ENCODE assay signal across 1 cellular context in the genomic region with DNA sequence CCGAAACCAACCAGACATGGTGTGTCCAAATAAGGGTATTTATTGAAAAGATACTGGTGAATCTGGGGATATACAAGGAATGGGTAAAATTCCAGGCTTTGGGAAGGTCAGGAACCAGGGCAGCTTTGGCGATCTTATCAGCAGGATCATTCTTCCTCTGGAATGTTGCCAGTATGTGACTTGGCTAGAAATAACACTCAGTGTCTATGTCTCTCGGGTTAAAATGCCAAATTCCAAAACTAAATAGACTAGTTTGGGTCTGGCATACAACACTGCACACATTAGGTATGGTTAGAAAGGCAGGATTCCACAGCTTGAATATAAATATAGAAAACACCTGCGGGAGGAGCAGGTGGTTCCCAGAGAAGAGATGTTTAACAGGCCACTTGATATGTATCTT.
TF ChIP-seq lines count a peak whose summit lies in the region.

No MANE protein-coding gene starts in this region.

TF ChIP-seq in WTC11, 78 proteins besides CTCF, POLR2A, EP300 and RAD21 (continued from another document):
- TF ChIP-seq, protein P1, sequence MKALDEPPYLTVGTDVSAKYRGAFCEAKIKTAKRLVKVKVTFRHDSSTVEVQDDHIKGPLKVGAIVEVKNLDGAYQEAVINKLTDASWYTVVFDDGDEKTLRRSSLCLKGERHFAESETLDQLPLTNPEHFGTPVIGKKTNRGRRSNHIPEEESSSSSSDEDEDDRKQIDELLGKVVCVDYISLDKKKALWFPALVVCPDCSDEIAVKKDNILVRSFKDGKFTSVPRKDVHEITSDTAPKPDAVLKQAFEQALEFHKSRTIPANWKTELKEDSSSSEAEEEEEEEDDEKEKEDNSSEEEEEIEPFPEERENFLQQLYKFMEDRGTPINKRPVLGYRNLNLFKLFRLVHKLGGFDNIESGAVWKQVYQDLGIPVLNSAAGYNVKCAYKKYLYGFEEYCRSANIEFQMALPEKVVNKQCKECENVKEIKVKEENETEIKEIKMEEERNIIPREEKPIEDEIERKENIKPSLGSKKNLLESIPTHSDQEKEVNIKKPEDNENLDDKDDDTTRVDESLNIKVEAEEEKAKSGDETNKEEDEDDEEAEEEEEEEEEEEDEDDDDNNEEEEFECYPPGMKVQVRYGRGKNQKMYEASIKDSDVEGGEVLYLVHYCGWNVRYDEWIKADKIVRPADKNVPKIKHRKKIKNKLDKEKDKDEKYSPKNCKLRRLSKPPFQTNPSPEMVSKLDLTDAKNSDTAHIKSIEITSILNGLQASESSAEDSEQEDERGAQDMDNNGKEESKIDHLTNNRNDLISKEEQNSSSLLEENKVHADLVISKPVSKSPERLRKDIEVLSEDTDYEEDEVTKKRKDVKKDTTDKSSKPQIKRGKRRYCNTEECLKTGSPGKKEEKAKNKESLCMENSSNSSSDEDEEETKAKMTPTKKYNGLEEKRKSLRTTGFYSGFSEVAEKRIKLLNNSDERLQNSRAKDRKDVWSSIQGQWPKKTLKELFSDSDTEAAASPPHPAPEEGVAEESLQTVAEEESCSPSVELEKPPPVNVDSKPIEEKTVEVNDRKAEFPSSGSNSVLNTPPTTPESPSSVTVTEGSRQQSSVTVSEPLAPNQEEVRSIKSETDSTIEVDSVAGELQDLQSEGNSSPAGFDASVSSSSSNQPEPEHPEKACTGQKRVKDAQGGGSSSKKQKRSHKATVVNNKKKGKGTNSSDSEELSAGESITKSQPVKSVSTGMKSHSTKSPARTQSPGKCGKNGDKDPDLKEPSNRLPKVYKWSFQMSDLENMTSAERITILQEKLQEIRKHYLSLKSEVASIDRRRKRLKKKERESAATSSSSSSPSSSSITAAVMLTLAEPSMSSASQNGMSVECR (CRISPR knock-in tag; IDR thresholded peaks at IDR 0.05; ENCODE audit: borderline replicate concordance) = no peak
